Comparison of ENCODE assay signal across 13 cellular contexts in genomic region chr17:49964539-49965521, GRCh38. TPM values are rescaled to one million over a fixed set of nuclear protein-coding genes. Genes with fewer than 3 reads are reported as not detected.
A peak's percentile ranks its signal among the peaks of the same experiment; 100 is the strongest.
DNase-seq lines count a peak whose midpoint lies in the region; TF ChIP-seq lines count a peak whose summit lies in the region.
"Had no signal": no experiment of that assay in that cellular context is flagged by ENCODE, and none has a peak within 500 bp of the region (broad histone marks: within the 10 kb centered on the region; RNA-seq: fewer than 3 reads in every experiment).

No MANE protein-coding gene starts in this region.

- peak overlapping the region; percentile 45 for H2AFZ ChIP-seq in hepatocyte

- peaks cover 76% of the 10 kb centered on the region for H3K27me3 ChIP-seq in NT2/D1 (ENCODE audit: insufficient read depth, insufficient read length)
- peaks cover 85% of the 10 kb centered on the region for H3K27me3 ChIP-seq in hepatocyte

- H3K27ac ChIP-seq in hepatocyte = no peak overlapping the region
- H3K27ac ChIP-seq: psoas muscle had no signal

- H3K36me3 ChIP-seq in NT2/D1 (ENCODE audit: insufficient read depth, insufficient read length, low read length) (no peaks in the 10 kb centered on the region), hepatocyte (replicated peaks; ENCODE audit: insufficient read depth, low read depth) (no peaks in the 10 kb centered on the region)

- H3K9me3 ChIP-seq in NT2/D1 (ENCODE audit: insufficient read depth, low read length) (no peaks in the 10 kb centered on the region), hepatocyte (ENCODE audit: low read depth) (no peaks in the 10 kb centered on the region)
- H3K9me3 ChIP-seq: psoas muscle had no signal

- WGBS in hepatocyte (ENCODE audit: low lambda C conversion rate, missing lambda C conversion rate) = 3% methylated on average over 63 of the region's 63 CpGs

- H3K4me2 ChIP-seq in hepatocyte = peak overlapping the region; percentile 64

- H3K4me1 ChIP-seq in NT2/D1 (ENCODE audit: insufficient read depth, insufficient read length) (peaks cover 9% of the 10 kb centered on the region), hepatocyte (ENCODE audit: insufficient read depth) (peaks cover 27% of the 10 kb centered on the region)

- H4K20me1 ChIP-seq in hepatocyte (ENCODE audit: insufficient read depth, poor library complexity, severe bottlenecking) = no peaks in the 10 kb centered on the region

- peak overlapping the region; percentile 57 for H3K9ac ChIP-seq in NT2/D1 (ENCODE audit: insufficient read length, low read depth)

- DNase-seq in NT2/D1 (ENCODE audit: low read depth, low spot score) = no peak
- peak; percentile 16 for DNase-seq in activated T-cell treated with anti-CD3 and anti-CD28 coated beads for 4 hours
- DNase-seq in hepatocyte (ENCODE audit: low spot score) = no peak
- peak; percentile 53 for DNase-seq in stimulated activated CD8-positive, alpha-beta memory T cell treated with anti-CD3 and anti-CD28 coated beads, Interleukin-4, amount 100 ng/mL, for 48 hours
- DNase-seq in kidney tubule cell (ENCODE audit: low spot score) = no peak
- DNase-seq in NCI-H774 (lab: John Stamatoyannopoulos, UW) = no peak
- no peak for DNase-seq in NCI-H1417 treated with DMSO at 0.1 percent for 48 hours (lab: John Stamatoyannopoulos, UW)
- DNase-seq: DMS153, left ventricle myocardium superior, NCI-H1105 treated with DMSO at 0.1 percent for 48 hours, NCI-H82, psoas muscle had no signal

- no peaks in the 10 kb centered on the region for H3K9me2 ChIP-seq in hepatocyte (replicated peaks; ENCODE audit: insufficient read depth)

- H3K79me2 ChIP-seq in hepatocyte = no peaks in the 10 kb centered on the region

- H3K4me3 ChIP-seq in NT2/D1 (ENCODE audit: insufficient read length, low read depth) = no peak overlapping the region
- H3K4me3 ChIP-seq in hepatocyte = no peak overlapping the region

- no peak for TF ChIP-seq CTCF in hepatocyte (IDR thresholded peaks at IDR 0.05; ENCODE audit: poor library complexity)

RNA-seq across cellular contexts. Expression of gene DLX4, which starts 4.2 kb away (rescaled TPM):
- total RNA-seq in hepatocyte = 0.17 and 0.32 TPM in 2 replicates
- 1.4 and 3.7 TPM in 2 replicates for polyA plus RNA-seq in hepatocyte
- total RNA-seq: fibroblast of villous mesenchyme, left ventricle myocardium superior, psoas muscle had no signal
- polyA plus RNA-seq: psoas muscle had no signal

RNA-seq across cellular contexts. Expression of gene DLX3, which starts 30.2 kb away (rescaled TPM):
- total RNA-seq in hepatocyte = 0.37 and 0.88 TPM in 2 replicates
- polyA plus RNA-seq in hepatocyte = 0.55 and 1.1 TPM in 2 replicates
- total RNA-seq: fibroblast of villous mesenchyme, left ventricle myocardium superior, psoas muscle had no signal

Comparison
In these comparisons a context has a peak if more than half of its experiments do, and no peak if none do; other contexts are left out.
1. DNase-seq: peak in activated T-cell treated with anti-CD3 and anti-CD28 coated beads for 4 hours (single experiment) and stimulated activated CD8-positive, alpha-beta memory T cell treated with anti-CD3 and anti-CD28 coated beads, Interleukin-4, amount 100 ng/mL, for 48 hours (single experiment); none in NT2/D1 (single experiment), hepatocyte (single experiment), kidney tubule cell (single experiment), NCI-H774 (single experiment) and NCI-H1417 treated with DMSO at 0.1 percent for 48 hours (single experiment).